ENCODE assay signal across 11 cellular contexts in genomic region chr14:53032161-53032803, GRCh38.
DNase-seq lines count a peak whose midpoint lies in the region; ATAC-seq and TF ChIP-seq lines count a peak whose summit lies in the region.
"Had no signal": no experiment of that assay in that cellular context is flagged by ENCODE, and none has a peak within 500 bp of the region (broad histone marks: within the 10 kb centered on the region; RNA-seq: fewer than 3 reads in every experiment).

No MANE protein-coding gene starts in this region.

- peaks cover 2% of the 10 kb centered on the region for H3K9me3 Mint-ChIP-seq in Calu3 (ENCODE audit: low read depth, unreplicated experiment)
- H3K9me3 Mint-ChIP-seq in activated CD8-positive, alpha-beta memory T cell treated with anti-CD3 and anti-CD28 coated beads, Interleukin-2, amount 10 ng/mL, durations not matched to agents 7 days and 5 days (ENCODE audit: low read depth): peaks cover 2% of the 10 kb centered on the region

- ATAC-seq in activated CD8-positive, alpha-beta memory T cell treated with anti-CD3 and anti-CD28 coated beads, Interleukin-2, amount 10 ng/mL, durations not matched to agents 7 days and 5 days: no peak
- ATAC-seq: activated naive CD4-positive, alpha-beta T cell treated with anti-CD3 and anti-CD28 coated beads, Interleukin-2, amount 50 U/mL, for 72 hours had no signal

- H3K27me3 Mint-ChIP-seq in Calu3 (ENCODE audit: unreplicated experiment): no peaks in the 10 kb centered on the region
- no peaks in the 10 kb centered on the region for H3K27me3 Mint-ChIP-seq in activated CD8-positive, alpha-beta memory T cell treated with anti-CD3 and anti-CD28 coated beads, Interleukin-2, amount 10 ng/mL, durations not matched to agents 7 days and 5 days

- TF ChIP-seq CTCF in Calu3 (IDR thresholded peaks at IDR 0.05; ENCODE audit: unreplicated experiment): no peak

- no peak overlapping the region for H3K27ac Mint-ChIP-seq in Calu3 (ENCODE audit: unreplicated experiment)
- no peak overlapping the region for H3K27ac Mint-ChIP-seq in activated CD8-positive, alpha-beta memory T cell treated with anti-CD3 and anti-CD28 coated beads, Interleukin-2, amount 10 ng/mL, durations not matched to agents 7 days and 5 days
- H3K27ac Mint-ChIP-seq: activated naive CD4-positive, alpha-beta T cell treated with anti-CD3 and anti-CD28 coated beads, Interleukin-2, amount 50 U/mL, for 72 hours had no signal

- no peak overlapping the region for H3K4me3 Mint-ChIP-seq in Calu3 (ENCODE audit: low read depth, unreplicated experiment)
- H3K4me3 Mint-ChIP-seq in activated CD8-positive, alpha-beta memory T cell treated with anti-CD3 and anti-CD28 coated beads, Interleukin-2, amount 10 ng/mL, durations not matched to agents 7 days and 5 days: no peak overlapping the region

- peaks cover 16% of the 10 kb centered on the region for H3K4me1 Mint-ChIP-seq in Calu3 (ENCODE audit: low read depth, unreplicated experiment)
- peaks cover 26% of the 10 kb centered on the region for H3K4me1 Mint-ChIP-seq in activated CD8-positive, alpha-beta memory T cell treated with anti-CD3 and anti-CD28 coated beads, Interleukin-2, amount 10 ng/mL, durations not matched to agents 7 days and 5 days

- no peaks in the 10 kb centered on the region for H3K36me3 Mint-ChIP-seq in Calu3 (ENCODE audit: insufficient read depth, unreplicated experiment)
- H3K36me3 Mint-ChIP-seq in activated CD8-positive, alpha-beta memory T cell treated with anti-CD3 and anti-CD28 coated beads, Interleukin-2, amount 10 ng/mL, durations not matched to agents 7 days and 5 days: peaks cover 48% of the 10 kb centered on the region

- CTCF ChIA-PET in Calu3 (lab: Charles Lee): no interaction called here
- CTCF ChIA-PET in activated CD8-positive, alpha-beta memory T cell treated with anti-CD3 and anti-CD28 coated beads, Interleukin-2, amount 10 ng/mL, durations not matched to agents 7 days and 5 days (lab: Charles Lee): no interaction called here

- intact Hi-C loops in Calu3 (cut with micrococcal nuclease; ENCODE audit: unreplicated experiment): no loop called here

- BruUV-seq in Calu3 (replicated peaks; lab: Mats Ljungman, UMichigan): no TSS peak

- peak; percentile 26 for DNase-seq in Calu3
- DNase-seq in SW 1271 (lab: John Stamatoyannopoulos, UW): peak; percentile 16 to 72
- DNase-seq in globus pallidus (ENCODE audit: low spot score): peak; percentile 51
- DNase-seq in pons (ENCODE audit: low spot score): peak; percentile 63
- DNase-seq in activated CD8-positive, alpha-beta memory T cell treated with anti-CD3 and anti-CD28 coated beads, Interleukin-2, amount 50 U/mL, for 4 hours: no peak
- no peak for DNase-seq in MV-4-11 (lab: John Stamatoyannopoulos, UW)
- no peak for DNase-seq in activated CD8-positive, alpha-beta memory T cell treated with anti-CD3 and anti-CD28 coated beads, Interleukin-2, amount 10 ng/mL, durations not matched to agents 7 days and 5 days
- DNase-seq in NCI-H1048 (lab: John Stamatoyannopoulos, UW): no peak
- DNase-seq: NCI-H2171; stimulated activated CD4-positive, alpha-beta T cell treated with anti-CD3 and anti-CD28 coated beads, Interleukin-4, amount 100 ng/mL, for 4 hours had no signal

Comparison
In these comparisons a context has a peak if more than half of its experiments do, and no peak if none do; other contexts are left out.
1. DNase-seq: peak in Calu3 (single experiment), SW 1271 (2 of 2), globus pallidus (single experiment) and pons (single experiment); none in activated CD8-positive, alpha-beta memory T cell treated with anti-CD3 and anti-CD28 coated beads, Interleukin-2, amount 50 U/mL, for 4 hours (single experiment), MV-4-11 (single experiment), activated CD8-positive, alpha-beta memory T cell treated with anti-CD3 and anti-CD28 coated beads, Interleukin-2, amount 10 ng/mL, durations not matched to agents 7 days and 5 days (single experiment) and NCI-H1048 (single experiment).